Comparison of ENCODE assay signal across 1 cellular context in the genomic region with DNA sequence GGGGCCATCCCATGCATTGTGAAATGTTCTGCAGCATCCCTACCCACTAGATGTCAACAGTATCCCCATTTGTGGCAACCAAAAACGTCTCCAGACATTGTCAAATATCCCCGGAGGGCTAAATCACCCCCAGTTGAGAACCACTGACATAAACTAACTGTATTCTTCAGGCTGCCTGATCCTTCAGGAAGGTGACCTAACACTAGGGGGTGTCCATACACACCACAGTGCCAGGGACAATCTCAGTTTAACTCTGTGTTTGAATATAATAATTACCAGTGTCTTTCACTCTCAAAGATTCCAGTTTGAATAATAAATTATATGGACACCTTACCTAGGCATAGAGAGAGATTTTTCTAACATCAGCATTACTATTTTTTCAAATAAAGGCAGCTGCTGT.
A peak's percentile ranks its signal among the peaks of the same experiment; 100 is the strongest.
TF ChIP-seq lines count a peak whose summit lies in the region.

No MANE protein-coding gene starts in this region.

TF ChIP-seq in HepG2, 621 proteins besides CTCF, POLR2A, EP300 and RAD21 (continued from another document):
- TF ChIP-seq, protein P1, sequence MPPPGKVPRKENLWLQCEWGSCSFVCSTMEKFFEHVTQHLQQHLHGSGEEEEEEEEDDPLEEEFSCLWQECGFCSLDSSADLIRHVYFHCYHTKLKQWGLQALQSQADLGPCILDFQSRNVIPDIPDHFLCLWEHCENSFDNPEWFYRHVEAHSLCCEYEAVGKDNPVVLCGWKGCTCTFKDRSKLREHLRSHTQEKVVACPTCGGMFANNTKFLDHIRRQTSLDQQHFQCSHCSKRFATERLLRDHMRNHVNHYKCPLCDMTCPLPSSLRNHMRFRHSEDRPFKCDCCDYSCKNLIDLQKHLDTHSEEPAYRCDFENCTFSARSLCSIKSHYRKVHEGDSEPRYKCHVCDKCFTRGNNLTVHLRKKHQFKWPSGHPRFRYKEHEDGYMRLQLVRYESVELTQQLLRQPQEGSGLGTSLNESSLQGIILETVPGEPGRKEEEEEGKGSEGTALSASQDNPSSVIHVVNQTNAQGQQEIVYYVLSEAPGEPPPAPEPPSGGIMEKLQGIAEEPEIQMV (CRISPR knock-in tag; IDR thresholded peaks at IDR 0.05; ENCODE audit: low read depth) = no peak
- TF ChIP-seq SP2 (CRISPR knock-in tag; IDR thresholded peaks at IDR 0.05) (no peak), NR2F6 (IDR thresholded peaks at IDR 0.05) (no peak), NR2F6 (CRISPR knock-in tag; IDR thresholded peaks at IDR 0.05) (peak; percentile 32; the same call in 1 of the 2 replicates), SOX5 (CRISPR knock-in tag; IDR thresholded peaks at IDR 0.05; ENCODE audit: borderline replicate concordance) (0 out of 2 replicates have a peak, but pooled peaks have one; percentile 18)
- TF ChIP-seq, protein P2, sequence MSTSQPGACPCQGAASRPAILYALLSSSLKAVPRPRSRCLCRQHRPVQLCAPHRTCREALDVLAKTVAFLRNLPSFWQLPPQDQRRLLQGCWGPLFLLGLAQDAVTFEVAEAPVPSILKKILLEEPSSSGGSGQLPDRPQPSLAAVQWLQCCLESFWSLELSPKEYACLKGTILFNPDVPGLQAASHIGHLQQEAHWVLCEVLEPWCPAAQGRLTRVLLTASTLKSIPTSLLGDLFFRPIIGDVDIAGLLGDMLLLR (CRISPR knock-in tag; IDR thresholded peaks at IDR 0.05) = no peak
